In genomic region chr11:134277176-134278001, GRCh38 we compare ENCODE assay signal across 10 cellular contexts. TPM values are rescaled to one million over a fixed set of nuclear protein-coding genes. Genes with fewer than 3 reads are reported as not detected.
A peak's percentile ranks its signal among the peaks of the same experiment; 100 is the strongest.
DNase-seq lines count a peak whose midpoint lies in the region; ATAC-seq and TF ChIP-seq lines count a peak whose summit lies in the region.
"Had no signal": no experiment of that assay in that cellular context is flagged by ENCODE, and none has a peak within 500 bp of the region (broad histone marks: within the 10 kb centered on the region; RNA-seq: fewer than 3 reads in every experiment).

No MANE protein-coding gene starts in this region.

- H3K27me3 Mint-ChIP-seq in activated naive CD8-positive, alpha-beta T cell treated with anti-CD3 and anti-CD28 coated beads, Interleukin-2, amount 10 ng/mL, durations not matched to agents 7 days and 5 days: peaks cover 5% of the 10 kb centered on the region

- intact Hi-C loops in upper lobe of right lung (cut with DNase I): no loop called here

- DNase-seq in activated effector memory CD4-positive, alpha-beta T cell treated with anti-CD3 and anti-CD28 coated beads, Interleukin-2, amount 50 U/mL, for 16 hours: peak; percentile 44
- no peak for DNase-seq in activated effector memory CD4-positive, alpha-beta T cell treated with Interleukin-2 at 50 U/mL for 16 hours
- no peak for DNase-seq in activated naive CD8-positive, alpha-beta T cell treated with anti-CD3 and anti-CD28 coated beads, Interleukin-2, amount 10 ng/mL, durations not matched to agents 7 days and 5 days
- DNase-seq in kidney tubule cell (ENCODE audit: low spot score) (peak; percentile 11), suprapubic skin (ENCODE audit: low spot score in 2 of 2) (no peak), upper lobe of right lung (no peak)
- DNase-seq: kidney glomerular epithelial cell, tibial artery had no signal

- H3K4me1 ChIP-seq in suprapubic skin (peaks cover 22% of the 10 kb centered on the region), upper lobe of right lung (peaks cover 15% of the 10 kb centered on the region)

- H3K4me3 Mint-ChIP-seq in activated naive CD8-positive, alpha-beta T cell treated with anti-CD3 and anti-CD28 coated beads, Interleukin-2, amount 10 ng/mL, durations not matched to agents 7 days and 5 days: peak overlapping the region; percentile 87

- H3K36me3 Mint-ChIP-seq in activated naive CD8-positive, alpha-beta T cell treated with anti-CD3 and anti-CD28 coated beads, Interleukin-2, amount 10 ng/mL, durations not matched to agents 7 days and 5 days: peaks cover 9% of the 10 kb centered on the region

- H3K4me1 Mint-ChIP-seq in activated naive CD8-positive, alpha-beta T cell treated with anti-CD3 and anti-CD28 coated beads, Interleukin-2, amount 10 ng/mL, durations not matched to agents 7 days and 5 days: peaks cover 30% of the 10 kb centered on the region

- H3K36me3 ChIP-seq in suprapubic skin: no peaks in the 10 kb centered on the region
- H3K36me3 ChIP-seq in upper lobe of right lung: no peaks in the 10 kb centered on the region
- H3K36me3 ChIP-seq: tibial artery had no signal

- H3K27ac Mint-ChIP-seq in activated naive CD8-positive, alpha-beta T cell treated with anti-CD3 and anti-CD28 coated beads, Interleukin-2, amount 10 ng/mL, durations not matched to agents 7 days and 5 days: peak overlapping the region; percentile 58

- H3K9me3 Mint-ChIP-seq in activated naive CD8-positive, alpha-beta T cell treated with anti-CD3 and anti-CD28 coated beads, Interleukin-2, amount 10 ng/mL, durations not matched to agents 7 days and 5 days: peaks cover 2% of the 10 kb centered on the region

- H3K4me3 ChIP-seq in suprapubic skin (peak overlapping the region; percentile 48), upper lobe of right lung (no peak overlapping the region)

- no peak for TF ChIP-seq EP300 in suprapubic skin (IDR thresholded peaks at IDR 0.05)

- TF ChIP-seq CTCF in suprapubic skin (IDR thresholded peaks at IDR 0.05) (no peak), upper lobe of right lung (IDR thresholded peaks at IDR 0.05) (no peak)

- no peak for TF ChIP-seq POLR2A in suprapubic skin (IDR thresholded peaks at IDR 0.05)

- 47% methylated on average over 36 of the region's 36 CpGs for WGBS in suprapubic skin

- H3K9me3 ChIP-seq in suprapubic skin: no peaks in the 10 kb centered on the region
- no peaks in the 10 kb centered on the region for H3K9me3 ChIP-seq in upper lobe of right lung

- H3K27me3 ChIP-seq in suprapubic skin (peaks cover 66% of the 10 kb centered on the region), upper lobe of right lung (peaks cover 81% of the 10 kb centered on the region)

- POLR2A ChIA-PET in activated naive CD8-positive, alpha-beta T cell treated with anti-CD3 and anti-CD28 coated beads, Interleukin-2, amount 10 ng/mL, durations not matched to agents 7 days and 5 days (lab: Charles Lee): interaction anchor here (1.1 to 4.7 kb wide), 3 partner anchors 53 to 214 kb away, joined by 3 to 44 read pairs (median 5); partner anchors contain the start of genes NCAPD3 and VPS26B

- H3K27ac ChIP-seq in suprapubic skin (no peak overlapping the region), upper lobe of right lung (no peak overlapping the region)
- H3K27ac ChIP-seq: tibial artery had no signal

- ATAC-seq in activated naive CD8-positive, alpha-beta T cell treated with anti-CD3 and anti-CD28 coated beads, Interleukin-2, amount 10 ng/mL, durations not matched to agents 7 days and 5 days (ENCODE audit: low read depth): no peak
- ATAC-seq in HG03378 (IDR thresholded peaks at IDR 0.05; ENCODE audit: unreplicated experiment): no peak
- no peak for ATAC-seq in upper lobe of right lung
- no peak for ATAC-seq in GM21526 (IDR thresholded peaks at IDR 0.05; ENCODE audit: low FRiP score, unreplicated experiment)

RNA-seq across cellular contexts. Expression of gene GLB1L3, which starts 1.2 kb away (rescaled TPM):
- total RNA-seq in activated naive CD8-positive, alpha-beta T cell treated with anti-CD3 and anti-CD28 coated beads, Interleukin-2, amount 10 ng/mL, durations not matched to agents 7 days and 5 days: 1 to 10 TPM; 5.2 to 6.1 TPM
- total RNA-seq in suprapubic skin (1 to 10 TPM; 5.1 to 6.1 (median 5.9) TPM), upper lobe of right lung (0.43 TPM)

RNA-seq across cellular contexts. Expression of gene ACAD8, which starts 24.0 kb away (rescaled TPM):
- total RNA-seq in activated naive CD8-positive, alpha-beta T cell treated with anti-CD3 and anti-CD28 coated beads, Interleukin-2, amount 10 ng/mL, durations not matched to agents 7 days and 5 days: 10 to 100 TPM; 29.0 to 29.5 TPM
- total RNA-seq in suprapubic skin (10 to 100 TPM; 46.3 to 71.2 (median 59.8) TPM), upper lobe of right lung (44.8 TPM)

RNA-seq across cellular contexts. Expression of gene THYN1, which starts 24.2 kb away (rescaled TPM):
- total RNA-seq in activated naive CD8-positive, alpha-beta T cell treated with anti-CD3 and anti-CD28 coated beads, Interleukin-2, amount 10 ng/mL, durations not matched to agents 7 days and 5 days: 10 to 100 TPM; 65.8 to 66.8 TPM
- 10 to 100 TPM; 31.7 to 62.8 (median 42.6) TPM for total RNA-seq in suprapubic skin
- total RNA-seq in upper lobe of right lung: 33.8 TPM

RNA-seq across cellular contexts. Expression of gene VPS26B, which starts 52.9 kb away (rescaled TPM):
- 10 to 100 TPM; 75.8 to 76.3 TPM for total RNA-seq in activated naive CD8-positive, alpha-beta T cell treated with anti-CD3 and anti-CD28 coated beads, Interleukin-2, amount 10 ng/mL, durations not matched to agents 7 days and 5 days
- 10 to 100 TPM; 60.4 to 80.9 (median 74.4) TPM for total RNA-seq in suprapubic skin
- total RNA-seq in upper lobe of right lung: 37.2 TPM

RNA-seq across cellular contexts. Expression of gene NCAPD3, which starts 53.6 kb away (rescaled TPM):
- 100 to 1,000 TPM; 114 to 115 TPM for total RNA-seq in activated naive CD8-positive, alpha-beta T cell treated with anti-CD3 and anti-CD28 coated beads, Interleukin-2, amount 10 ng/mL, durations not matched to agents 7 days and 5 days
- total RNA-seq in suprapubic skin (10 to 100 TPM; 26.8 to 37.6 (median 30.8) TPM), upper lobe of right lung (17.3 TPM)

Comparison
In these comparisons a context has a peak if more than half of its experiments do, and no peak if none do; other contexts are left out.
1. DNase-seq: peak in activated effector memory CD4-positive, alpha-beta T cell treated with anti-CD3 and anti-CD28 coated beads, Interleukin-2, amount 50 U/mL, for 16 hours (single experiment) and kidney tubule cell (single experiment); none in activated effector memory CD4-positive, alpha-beta T cell treated with Interleukin-2 at 50 U/mL for 16 hours (single experiment), activated naive CD8-positive, alpha-beta T cell treated with anti-CD3 and anti-CD28 coated beads, Interleukin-2, amount 10 ng/mL, durations not matched to agents 7 days and 5 days (single experiment), suprapubic skin (0 of 2) and upper lobe of right lung (single experiment).